ENCODE assay signal across 9 cellular contexts in genomic region chr6:62285612-62286469, GRCh38. TPM values are rescaled to one million over a fixed set of nuclear protein-coding genes. Genes with fewer than 3 reads are reported as not detected.
DNase-seq lines count a peak whose midpoint lies in the region; ATAC-seq and TF ChIP-seq lines count a peak whose summit lies in the region.
"Had no signal": no experiment of that assay in that cellular context is flagged by ENCODE, and none has a peak within 500 bp of the region (broad histone marks: within the 10 kb centered on the region; RNA-seq: fewer than 3 reads in every experiment).

Gene KHDRBS2 (minus strand): TSS chr6:62286225.

- H3K4me3 Mint-ChIP-seq in effector memory CD8-positive, alpha-beta T cell, result peak within 1 kb of the TSS in 1 of 2 donors; percentile 29

- TF ChIP-seq POLR2A in suprapubic skin (IDR thresholded peaks at IDR 0.05), result no peak

- H3K9me2 ChIP-seq in DOHH2 (replicated peaks; ENCODE audit: control insufficient read depth, low read length), result no peaks in the 10 kb centered on the region

- H3K14ac ChIP-seq in mesenchymal stem cell (ENCODE audit: low read length in 2 of 2), result peak within 1 kb of the TSS in 1 of 2 experiments; percentile 77

- ATAC-seq in GM19467 (IDR thresholded peaks at IDR 0.05; ENCODE audit: unreplicated experiment) (peak; percentile 100), HG03460 (IDR thresholded peaks at IDR 0.05; ENCODE audit: unreplicated experiment) (peak; percentile 100)
- peak; percentile 73 for ATAC-seq in effector memory CD8-positive, alpha-beta T cell (replicated peaks)

- no peak within 1 kb of the TSS for H3K4ac ChIP-seq in mesenchymal stem cell (ENCODE audit: low read depth in 1 of 2, low read length in 2 of 2)

- peaks cover 0 to 3% of the 10 kb centered on the region in 2 donors for H3K4me1 Mint-ChIP-seq in effector memory CD8-positive, alpha-beta T cell (ENCODE audit: low read depth in 2 of 2)

- H3K9me3 ChIP-seq in DOHH2 (ENCODE audit: control insufficient read depth, insufficient read depth, low read length) (no peaks in the 10 kb centered on the region), OCI-LY3 (ENCODE audit: insufficient read depth, low read length) (no peaks in the 10 kb centered on the region), mesenchymal stem cell (ENCODE audit: control insufficient read depth, low read length) (no peaks in the 10 kb centered on the region), suprapubic skin (no peaks in the 10 kb centered on the region)

- no peaks in the 10 kb centered on the region for H3K79me1 ChIP-seq in mesenchymal stem cell (replicated peaks; ENCODE audit: low read length, poor library complexity, severe bottlenecking)

- no peak within 1 kb of the TSS for H2BK12ac ChIP-seq in mesenchymal stem cell (ENCODE audit: low read length in 2 of 2)

- H3K4me2 ChIP-seq in DOHH2 (ENCODE audit: low read length) (peak within 1 kb of the TSS; percentile 51), OCI-LY3 (ENCODE audit: low read length) (peak within 1 kb of the TSS; percentile 71), mesenchymal stem cell (ENCODE audit: low read length, poor library complexity, severe bottlenecking) (peak within 1 kb of the TSS; percentile 58)

- H2BK5ac ChIP-seq in mesenchymal stem cell (ENCODE audit: low read depth, low read length, poor library complexity, severe bottlenecking), result no peak within 1 kb of the TSS

- no peak within 1 kb of the TSS for H2BK120ac ChIP-seq in mesenchymal stem cell (ENCODE audit: low read depth, low read length)

- H3K36me3 ChIP-seq in DOHH2 (ENCODE audit: control insufficient read depth, low read length) (no peaks in the 10 kb centered on the region), OCI-LY3 (replicated peaks; ENCODE audit: low read depth, low read length) (no peaks in the 10 kb centered on the region), mesenchymal stem cell (ENCODE audit: control insufficient read depth in 1 of 2, insufficient read depth in 2 of 2, low read depth in 1 of 2, low read length in 2 of 2) (no peaks in the 10 kb centered on the region), suprapubic skin (no peaks in the 10 kb centered on the region)

- peak within 1 kb of the TSS; percentile 56 for H3K4me3 ChIP-seq in DOHH2 (ENCODE audit: low read length)
- peak within 1 kb of the TSS; percentile 76 for H3K4me3 ChIP-seq in OCI-LY3 (ENCODE audit: low read length)
- H3K4me3 ChIP-seq in mesenchymal stem cell (ENCODE audit: insufficient read depth in 1 of 2, low read depth in 1 of 2, low read length in 2 of 2), result peak within 1 kb of the TSS in 1 of 2 experiments; percentile 57
- H3K4me3 ChIP-seq in suprapubic skin, result peak within 1 kb of the TSS; percentile 39

- no peak for TF ChIP-seq CTCF in DOHH2 (IDR thresholded peaks at IDR 0.05; ENCODE audit: low read depth, low read length, poor library complexity, severe bottlenecking)
- no peak for TF ChIP-seq CTCF in OCI-LY3 (IDR thresholded peaks at IDR 0.05; ENCODE audit: low read depth, low read length)
- TF ChIP-seq CTCF in suprapubic skin (IDR thresholded peaks at IDR 0.05), result no peak

- WGBS in mesenchymal stem cell, result under 1% methylated on average over 66 of the region's 66 CpGs
- 7% methylated on average over 32 of the region's 66 CpGs for WGBS in suprapubic skin

- H3K18ac ChIP-seq in mesenchymal stem cell (ENCODE audit: low read depth in 1 of 2, low read length in 2 of 2), result no peak within 1 kb of the TSS

- H3K23ac ChIP-seq in mesenchymal stem cell (ENCODE audit: low read length in 2 of 2), result peak within 1 kb of the TSS in 1 of 2 experiments; percentile 14

- H3K27ac ChIP-seq in DOHH2 (ENCODE audit: low read depth, low read length), result no peak within 1 kb of the TSS
- H3K27ac ChIP-seq in OCI-LY3 (ENCODE audit: low read length), result no peak within 1 kb of the TSS
- no peak within 1 kb of the TSS for H3K27ac ChIP-seq in mesenchymal stem cell (ENCODE audit: low read length, poor library complexity, severe bottlenecking)
- H3K27ac ChIP-seq in suprapubic skin, result no peak within 1 kb of the TSS

- no peaks in the 10 kb centered on the region for H3F3A ChIP-seq in DOHH2 (ENCODE audit: control insufficient read depth, insufficient read depth)

- no peaks in the 10 kb centered on the region for H3K27me3 Mint-ChIP-seq in effector memory CD8-positive, alpha-beta T cell

- H4K20me1 ChIP-seq in DOHH2 (ENCODE audit: control insufficient read depth, insufficient read depth, low read depth, low read length) (no peaks in the 10 kb centered on the region), OCI-LY3 (ENCODE audit: insufficient read depth, low read length) (no peaks in the 10 kb centered on the region)

- no peak within 1 kb of the TSS for H2AK5ac ChIP-seq in mesenchymal stem cell (ENCODE audit: low read length, severe bottlenecking)

- H2AFZ ChIP-seq in OCI-LY3 (ENCODE audit: low read depth, low read length) (peak within 1 kb of the TSS; percentile 82), mesenchymal stem cell (ENCODE audit: low read depth, low read length) (peak within 1 kb of the TSS; percentile 94)

- no peaks in the 10 kb centered on the region for H3K36me3 Mint-ChIP-seq in effector memory CD8-positive, alpha-beta T cell (ENCODE audit: insufficient read depth)

- peaks cover 0 to 2% of the 10 kb centered on the region in 2 donors for H3K9me3 Mint-ChIP-seq in effector memory CD8-positive, alpha-beta T cell

- H2BK15ac ChIP-seq in mesenchymal stem cell (ENCODE audit: low read depth, poor library complexity, severe bottlenecking), result no peak within 1 kb of the TSS

- H3K9ac ChIP-seq in OCI-LY3 (ENCODE audit: low read length), result peak within 1 kb of the TSS; percentile 48
- no peak within 1 kb of the TSS for H3K9ac ChIP-seq in mesenchymal stem cell (ENCODE audit: low read length)

- H3K27me3 ChIP-seq in DOHH2 (ENCODE audit: control insufficient read depth, low read length) (no peaks in the 10 kb centered on the region), OCI-LY3 (ENCODE audit: low read depth, low read length) (no peaks in the 10 kb centered on the region), mesenchymal stem cell (ENCODE audit: control insufficient read depth in 1 of 2, insufficient read depth in 1 of 2, low read length in 2 of 2) (peaks cover 17% of the 10 kb centered on the region in 2 experiments), suprapubic skin (peaks cover 15% of the 10 kb centered on the region)

- H3K4me1 ChIP-seq in DOHH2 (ENCODE audit: control insufficient read depth, low read length) (peaks cover 7% of the 10 kb centered on the region), OCI-LY3 (ENCODE audit: low read length) (no peaks in the 10 kb centered on the region), mesenchymal stem cell (ENCODE audit: control insufficient read depth, insufficient read depth, low read depth, low read length) (peaks cover 10% of the 10 kb centered on the region), suprapubic skin (peaks cover 14% of the 10 kb centered on the region)

- H3K27ac Mint-ChIP-seq in effector memory CD8-positive, alpha-beta T cell, result no peak within 1 kb of the TSS

- H4K91ac ChIP-seq in mesenchymal stem cell (ENCODE audit: low read length), result no peak within 1 kb of the TSS

- peak in 2 of 3 experiments; percentile 13 for DNase-seq in effector memory CD8-positive, alpha-beta T cell
- DNase-seq in mesenchymal stem cell (peak; percentile 61), suprapubic skin (ENCODE audit: low spot score in 2 of 2) (peak; percentile 64 to 84)
- no peak for DNase-seq in activated effector memory CD4-positive, alpha-beta T cell treated with anti-CD3 and anti-CD28 coated beads, Interleukin-2, amount 50 U/mL, for 16 hours

- no peak within 1 kb of the TSS for H4K8ac ChIP-seq in mesenchymal stem cell (ENCODE audit: low read length)

- no peak for TF ChIP-seq EP300 in suprapubic skin (IDR thresholded peaks at IDR 0.05)

- H3K79me2 ChIP-seq in DOHH2 (ENCODE audit: control insufficient read depth, low read length) (no peaks in the 10 kb centered on the region), OCI-LY3 (ENCODE audit: low read length) (no peaks in the 10 kb centered on the region)

RNA-seq across cellular contexts. Expression of gene KHDRBS2, which starts in this region (rescaled TPM):
- polyA plus RNA-seq in mesenchymal stem cell (2013, experiment 1 of 2), result not detected
- polyA plus RNA-seq in mesenchymal stem cell (2013, experiment 2 of 2), result 0.01 TPM
- not detected for total RNA-seq in suprapubic skin
- total RNA-seq: glomerular endothelial cell had no signal

Comparison
In these comparisons a context has a peak if more than half of its experiments do, and no peak if none do; other contexts are left out.
1. Peak in DNase-seq and H3K4me3 ChIP-seq in suprapubic skin; RNA of the gene not detected or under 1 TPM.